Comparison of ENCODE assay signal across 21 cellular contexts in the genomic region with DNA sequence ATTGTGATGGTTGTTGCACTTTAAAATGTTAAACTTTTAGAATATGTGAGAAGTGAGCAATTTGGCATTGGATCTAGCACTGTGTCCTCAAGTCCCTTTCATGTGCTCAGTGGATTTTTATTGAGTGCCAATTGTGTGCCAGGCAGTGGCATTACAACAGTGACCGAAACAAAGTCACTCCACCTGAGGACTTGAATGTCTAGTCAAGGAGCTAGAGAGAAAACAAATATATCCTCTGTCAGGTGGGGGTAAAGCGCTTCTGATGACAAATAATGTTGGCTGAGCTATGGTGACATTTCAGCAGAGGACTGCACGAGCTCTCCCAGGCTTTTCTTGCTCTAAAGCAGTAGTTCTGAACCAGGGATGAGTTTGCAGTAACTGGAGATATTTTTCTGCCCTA.
DNase-seq lines count a peak whose midpoint lies in the region; ATAC-seq and TF ChIP-seq lines count a peak whose summit lies in the region.
"Had no signal": no experiment of that assay in that cellular context is flagged by ENCODE, and none has a peak within 500 bp of the region (broad histone marks: within the 10 kb centered on the region; RNA-seq: fewer than 3 reads in every experiment).

No MANE protein-coding gene starts in this region.

- DNase-seq in Right ventricle myocardium superior: no peak
- no peak for DNase-seq in right atrium auricular region (ENCODE audit: low spot score)
- peak; percentile 50 for DNase-seq in DMS79 treated with DMSO at 0.1 percent for 48 hours (lab: John Stamatoyannopoulos, UW)
- DNase-seq in NCI-H510A (lab: John Stamatoyannopoulos, UW): peak; percentile 13
- DNase-seq in glomerular visceral epithelial cell (ENCODE audit: extremely low spot score): no peak
- DNase-seq: 8988T; ACHN; AML-193; BE2C; Calu3; CD4-positive, alpha-beta T cell; CD8-positive, alpha-beta memory T cell; DMS53; EL; GF-D8; H9 had no signal

- H3K27ac ChIP-seq in right atrium auricular region: no peak overlapping the region
- H3K27ac ChIP-seq: A549; BLaER1 treated with 17β-estradiol and CSF1 and Interleukin-3, amounts not matched to agents 10 nM and 100 nM had no signal

- peaks cover 0 to 13% of the 10 kb centered on the region in 2 donors for H3K4me1 ChIP-seq in right atrium auricular region
- H3K4me1 ChIP-seq: A549, BE2C had no signal

- ATAC-seq in Right ventricle myocardium superior (ENCODE audit: poor library complexity) (peak; percentile 33), HG02623 (IDR thresholded peaks at IDR 0.05; ENCODE audit: unreplicated experiment) (no peak)
- ATAC-seq: A549, GM23338, HCT116 had no signal

- no peaks in the 10 kb centered on the region for H3K27me3 ChIP-seq in right atrium auricular region
- H3K27me3 ChIP-seq: BE2C; BLaER1 treated with 17β-estradiol and CSF1 and Interleukin-3, amounts not matched to agents 10 nM and 100 nM had no signal

- no peaks in the 10 kb centered on the region for H3K36me3 ChIP-seq in right atrium auricular region
- H3K36me3 ChIP-seq: BE2C; BLaER1 treated with 17β-estradiol and CSF1 and Interleukin-3, amounts not matched to agents 10 nM and 100 nM had no signal

- intact Hi-C loops in Right ventricle myocardium superior (cut with DNase I): no loop called here

- TF ChIP-seq CTCF in right atrium auricular region (IDR thresholded peaks at IDR 0.05): no peak

- H3K4me3 ChIP-seq in right atrium auricular region: no peak overlapping the region
- H3K4me3 ChIP-seq: A549; BLaER1 treated with 17β-estradiol and CSF1 and Interleukin-3, amounts not matched to agents 10 nM and 100 nM; GM23338 had no signal

- H3K9me3 ChIP-seq in right atrium auricular region: no peaks in the 10 kb centered on the region
- H3K9me3 ChIP-seq: A549, BE2C had no signal

Comparison
In these comparisons a context has a peak if more than half of its experiments do, and no peak if none do; other contexts are left out.
1. DNase-seq: peak in DMS79 treated with DMSO at 0.1 percent for 48 hours (single experiment) and NCI-H510A (single experiment); none in Right ventricle myocardium superior (single experiment), right atrium auricular region (single experiment) and glomerular visceral epithelial cell (single experiment).